8 cellular contexts compared by ENCODE assay signal in the genomic region with DNA sequence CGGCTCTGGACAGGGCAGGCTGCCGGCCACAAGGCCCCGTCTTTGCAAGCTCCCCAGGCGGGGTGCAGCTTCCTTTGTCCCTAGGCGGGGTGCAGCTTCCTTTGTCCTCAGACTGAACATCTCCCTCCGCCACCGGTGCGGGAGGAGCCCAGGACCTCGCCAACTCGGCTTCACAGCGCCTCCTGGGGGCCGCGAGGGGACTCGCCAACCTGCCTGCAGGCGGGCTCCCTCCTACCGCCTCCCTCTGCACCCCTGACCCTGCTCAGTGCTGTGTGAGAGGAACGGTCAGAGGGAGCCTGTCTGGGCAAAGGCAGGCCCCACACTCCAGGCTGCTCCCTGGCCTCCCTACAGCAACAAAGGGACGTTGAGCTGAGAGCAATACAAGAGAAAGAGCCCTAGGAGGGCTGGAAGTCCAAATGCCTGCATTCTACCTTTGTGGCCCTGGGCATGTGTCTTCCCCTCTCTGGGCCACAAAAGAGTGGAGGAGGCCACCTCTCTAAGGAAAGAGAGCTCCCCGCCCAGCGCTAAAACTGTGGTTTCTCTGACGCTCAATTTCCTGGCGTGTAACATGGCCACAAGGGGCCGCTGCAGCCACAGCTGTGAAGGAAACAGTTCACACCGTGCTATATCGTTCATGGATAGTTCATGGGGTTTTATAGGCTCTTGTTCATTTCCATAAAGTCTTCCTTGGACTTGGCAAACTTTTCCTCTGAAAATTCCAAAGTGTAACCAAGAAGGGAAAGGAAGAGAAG. TPM values are rescaled to one million over a fixed set of nuclear protein-coding genes. Genes with fewer than 3 reads are reported as not detected.
DNase-seq lines count a peak whose midpoint lies in the region; ATAC-seq and TF ChIP-seq lines count a peak whose summit lies in the region.

No MANE protein-coding gene starts in this region.

- TF ChIP-seq CTCF in endothelial cell (IDR thresholded peaks at IDR 0.05; ENCODE audit: unreplicated experiment): peak; percentile 81

- peak; percentile 83 for DNase-seq in G401 (ENCODE audit: low spot score)
- DNase-seq in HPDE6-E6E7 (ENCODE audit: extremely low spot score): peak; percentile 84
- DNase-seq in NOMO-1 treated with dmso at 0.1 percent for 144 hours (lab: John Stamatoyannopoulos, UW; ENCODE audit: unreplicated experiment): peak; percentile 68
- DNase-seq in activated CD8-positive, alpha-beta memory T cell treated with anti-CD3 and anti-CD28 coated beads, Interleukin-2, amount 50 U/mL, for 24 hours (ENCODE audit: extremely low read depth): peak; percentile 58
- DNase-seq in endothelial cell (ENCODE audit: low spot score): peak; percentile 87
- DNase-seq in mesenteric fat pad (ENCODE audit: low spot score): peak; percentile 95
- peak; percentile 63 for DNase-seq in stimulated activated CD8-positive, alpha-beta memory T cell treated with anti-CD3 and anti-CD28 coated beads, Interleukin-12 subunit alpha, Interleukin-12 subunit beta, amount 100 ng/mL, for 24 hours (ENCODE audit: extremely low read depth)

- in situ Hi-C loops in G401 (cut with HindIII; ENCODE audit: low sequenced_read_pairs): no loop called here

- H3K4me1 Mint-ChIP-seq in endothelial cell (ENCODE audit: unreplicated experiment): peaks cover 3% of the 10 kb centered on the region

- peaks cover 10% of the 10 kb centered on the region for H3K27me3 Mint-ChIP-seq in endothelial cell (ENCODE audit: unreplicated experiment)

- H3K27ac Mint-ChIP-seq in endothelial cell (ENCODE audit: unreplicated experiment): peak overlapping the region; percentile 30

- H3K36me3 Mint-ChIP-seq in endothelial cell (ENCODE audit: low read depth, unreplicated experiment): no peaks in the 10 kb centered on the region

- ATAC-seq in HG03039 (IDR thresholded peaks at IDR 0.05; ENCODE audit: unreplicated experiment): no peak

- H3K9me3 Mint-ChIP-seq in endothelial cell (ENCODE audit: unreplicated experiment): no peaks in the 10 kb centered on the region

- H3K4me3 Mint-ChIP-seq in endothelial cell (ENCODE audit: unreplicated experiment): no peak overlapping the region

RNA-seq across cellular contexts. Expression of a gene that starts 20.9 kb away (rescaled TPM):
- total RNA-seq in G401 (2014; rRNA removed; shearing (Covaris generic)): 7.8 TPM in 1 of 2 replicates, not detected in the other
- total RNA-seq in endothelial cell (ENCODE audit: unreplicated experiment) (4.5 TPM), mesenteric fat pad (1.8 TPM)

RNA-seq across cellular contexts. Expression of a gene that starts 22.8 kb away (rescaled TPM):
- not detected in 2 replicates for total RNA-seq in G401 (2014; rRNA removed; shearing (Covaris generic))
- total RNA-seq in endothelial cell (ENCODE audit: unreplicated experiment): not detected
- not detected for total RNA-seq in mesenteric fat pad

RNA-seq across cellular contexts. Expression of a gene that starts 30.3 kb away (rescaled TPM):
- not detected in 2 replicates for total RNA-seq in G401 (2014; rRNA removed; shearing (Covaris generic))
- total RNA-seq in endothelial cell (ENCODE audit: unreplicated experiment): not detected
- not detected for total RNA-seq in mesenteric fat pad

RNA-seq across cellular contexts. Expression of a gene that starts 37.7 kb away (rescaled TPM):
- not detected in 2 replicates for total RNA-seq in G401 (2014; rRNA removed; shearing (Covaris generic))
- total RNA-seq in endothelial cell (ENCODE audit: unreplicated experiment) (not detected), mesenteric fat pad (1.00 TPM)

RNA-seq across cellular contexts. Expression of a gene that starts 43.6 kb away (rescaled TPM):
- not detected in 2 replicates for total RNA-seq in G401 (2014; rRNA removed; shearing (Covaris generic))
- total RNA-seq in endothelial cell (ENCODE audit: unreplicated experiment) (not detected), mesenteric fat pad (not detected)
